In the genomic region with DNA sequence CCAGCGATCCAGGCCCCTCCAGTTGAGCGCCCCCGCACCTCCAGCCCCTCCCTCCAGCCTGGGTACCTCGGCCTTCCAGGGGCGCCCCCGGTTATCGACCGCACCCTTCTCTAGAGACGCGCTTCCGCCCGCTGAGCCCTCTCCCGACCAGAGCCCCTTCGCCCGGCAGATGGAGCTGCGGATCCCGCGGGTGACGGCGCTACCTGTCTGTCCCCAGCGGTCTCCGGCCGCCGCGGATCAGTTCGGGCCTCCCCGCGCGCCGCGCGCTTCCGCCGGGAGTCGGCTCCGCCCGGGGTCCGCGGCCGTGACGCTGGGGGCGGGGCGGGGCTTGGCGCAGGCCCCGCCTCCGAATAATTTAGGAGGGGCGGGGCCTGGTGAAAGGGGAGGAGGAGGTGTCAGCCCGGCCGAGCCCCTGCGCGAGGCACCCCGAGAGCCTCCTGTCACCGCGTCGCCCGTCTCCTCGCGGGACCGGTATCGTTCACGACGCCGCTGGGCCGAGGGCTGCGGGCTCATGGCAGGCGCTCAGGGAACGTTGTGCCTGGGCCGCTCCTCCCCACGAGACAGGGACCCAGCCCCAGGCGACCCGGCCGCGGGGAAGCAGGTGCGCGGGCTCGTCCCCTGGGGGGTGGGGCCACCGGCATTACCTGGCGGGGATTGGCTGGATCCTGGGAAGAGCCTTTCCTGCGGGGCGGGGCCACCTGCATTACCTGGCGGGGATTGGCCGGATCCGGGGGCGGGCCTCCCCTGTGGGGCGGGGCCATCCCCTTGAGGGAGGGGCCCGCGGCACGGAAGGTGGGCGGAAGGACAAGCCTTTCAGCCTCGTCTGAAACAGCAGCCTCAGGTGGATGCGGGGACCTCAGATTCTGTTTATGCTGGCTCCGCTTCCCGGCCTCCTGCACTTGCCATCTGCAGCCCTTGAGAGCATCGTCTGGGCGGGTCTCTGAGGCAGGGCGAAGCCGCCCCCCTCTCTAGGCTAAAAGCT, we compare ENCODE assay signal across 8 cellular contexts. TPM values are rescaled to one million over a fixed set of nuclear protein-coding genes. Genes with fewer than 3 reads are reported as not detected.
A peak's percentile ranks its signal among the peaks of the same experiment; 100 is the strongest.
DNase-seq lines count a peak whose midpoint lies in the region; ATAC-seq and TF ChIP-seq lines count a peak whose summit lies in the region.

A gene with protein sequence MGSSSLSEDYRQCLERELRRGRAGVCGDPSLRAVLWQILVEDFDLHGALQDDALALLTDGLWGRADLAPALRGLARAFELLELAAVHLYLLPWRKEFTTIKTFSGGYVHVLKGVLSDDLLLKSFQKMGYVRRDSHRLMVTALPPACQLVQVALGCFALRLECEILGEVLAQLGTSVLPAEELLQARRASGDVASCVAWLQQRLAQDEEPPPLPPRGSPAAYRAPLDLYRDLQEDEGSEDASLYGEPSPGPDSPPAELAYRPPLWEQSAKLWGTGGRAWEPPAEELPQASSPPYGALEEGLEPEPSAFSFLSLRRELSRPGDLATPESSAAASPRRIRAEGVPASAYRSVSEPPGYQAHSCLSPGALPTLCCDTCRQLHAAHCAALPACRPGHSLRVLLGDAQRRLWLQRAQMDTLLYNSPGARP (minus strand): TSS at position 281 of the 982 bp plus-strand sequence. CDS start 473 bp downstream, outside the sequence.

- no peaks in the 10 kb centered on the region for H3K27me3 Mint-ChIP-seq in activated CD4-positive, alpha-beta T cell treated with anti-CD3 and anti-CD28 coated beads, Interleukin-2, amount 10 ng/mL, durations not matched to agents 24 days and 14 days

- H3K27ac Mint-ChIP-seq in activated CD4-positive, alpha-beta T cell treated with anti-CD3 and anti-CD28 coated beads, Interleukin-2, amount 10 ng/mL, durations not matched to agents 24 days and 14 days: peak within 1 kb of the TSS; percentile 87

- peaks cover 24 to 51% (median 38%) of the 10 kb centered on the region in 10 experiments for H3K4me1 ChIP-seq in BLaER1 treated with 17β-estradiol and CSF1 and Interleukin-3, amounts not matched to agents 10 nM and 100 nM
- peaks cover 6 to 37% of the 10 kb centered on the region in 2 donors for H3K4me1 ChIP-seq in left lung

- peak within 1 kb of the TSS; percentile 100 for H3K4me2 ChIP-seq in BLaER1 treated with 17β-estradiol and CSF1 and Interleukin-3, amounts not matched to agents 10 nM and 100 nM

- intact Hi-C loops in activated CD4-positive, alpha-beta T cell treated with anti-CD3 and anti-CD28 coated beads, Interleukin-2, amount 10 ng/mL, durations not matched to agents 24 days and 14 days (cut with micrococcal nuclease): loop anchor here (1.0 to 10.0 kb wide), 6 partner anchors 10 to 457 kb away; a partner anchor contains a TSS
- intact Hi-C loops in left lung (cut with DNase I): no loop called here

- H3K27me3 ChIP-seq in BLaER1 treated with 17β-estradiol and CSF1 and Interleukin-3, amounts not matched to agents 10 nM and 100 nM: no peaks in the 10 kb centered on the region
- no peaks in the 10 kb centered on the region for H3K27me3 ChIP-seq in left lung

- peak within 1 kb of the TSS; percentile 59 to 77 (median 72) for H3K27ac ChIP-seq in BLaER1 treated with 17β-estradiol and CSF1 and Interleukin-3, amounts not matched to agents 10 nM and 100 nM
- peak within 1 kb of the TSS; percentile 82 to 88 for H3K27ac ChIP-seq in left lung

- TF ChIP-seq CTCF in left lung (IDR thresholded peaks at IDR 0.05): no peak

- H3K36me3 ChIP-seq in BLaER1 treated with 17β-estradiol and CSF1 and Interleukin-3, amounts not matched to agents 10 nM and 100 nM: peaks cover 0 to 24% (median 14%) of the 10 kb centered on the region in 11 experiments; a peak in 17 of 22 replicates
- peaks cover 0 to 17% of the 10 kb centered on the region in 2 donors for H3K36me3 ChIP-seq in left lung

- no peaks in the 10 kb centered on the region for H3K9me3 Mint-ChIP-seq in activated CD4-positive, alpha-beta T cell treated with anti-CD3 and anti-CD28 coated beads, Interleukin-2, amount 10 ng/mL, durations not matched to agents 24 days and 14 days

- peak; percentile 62 for ATAC-seq in HG03432 (IDR thresholded peaks at IDR 0.05; ENCODE audit: unreplicated experiment)
- peak; percentile 81 for ATAC-seq in left lung

- H3K9me3 ChIP-seq in BLaER1 treated with 17β-estradiol and CSF1 and Interleukin-3, amounts not matched to agents 10 nM and 100 nM (replicated peaks in 1 of 11): no peaks in the 10 kb centered on the region
- no peaks in the 10 kb centered on the region for H3K9me3 ChIP-seq in left lung

- peaks cover 17% of the 10 kb centered on the region for H3K4me1 Mint-ChIP-seq in activated CD4-positive, alpha-beta T cell treated with anti-CD3 and anti-CD28 coated beads, Interleukin-2, amount 10 ng/mL, durations not matched to agents 24 days and 14 days

- peak within 1 kb of the TSS; percentile 72 to 86 (median 80) for H3K9ac ChIP-seq in BLaER1 treated with 17β-estradiol and CSF1 and Interleukin-3, amounts not matched to agents 10 nM and 100 nM

- DNase-seq in GM19238 (ENCODE audit: insufficient read length, low spot score) (peak; percentile 99), NCI-H524 treated with DMSO at 0.1 percent for 48 hours (lab: John Stamatoyannopoulos, UW) (peak; percentile 74), dedifferentiated amniotic fluid mesenchymal stem cell (ENCODE audit: extremely low spot score) (peak; percentile 43), left lung (peak; percentile 94 to 97)
- DNase-seq in activated CD4-positive, alpha-beta T cell treated with anti-CD3 and anti-CD28 coated beads, Interleukin-2, amount 10 ng/mL, durations not matched to agents 24 days and 14 days: peak; percentile 99
- DNase-seq in stimulated activated CD4-positive, alpha-beta T cell treated with anti-CD3 and anti-CD28 coated beads, Interleukin-2, amount 100 ng/mL, for 48 hours: peak; percentile 92 to 97

- H4K20me1 ChIP-seq in BLaER1 treated with 17β-estradiol and CSF1 and Interleukin-3, amounts not matched to agents 10 nM and 100 nM: peaks cover 27 to 48% (median 40%) of the 10 kb centered on the region in 11 experiments; a peak in 21 of 22 replicates

- peak within 1 kb of the TSS; percentile 86 for H3K4me3 Mint-ChIP-seq in activated CD4-positive, alpha-beta T cell treated with anti-CD3 and anti-CD28 coated beads, Interleukin-2, amount 10 ng/mL, durations not matched to agents 24 days and 14 days

- H3K4me3 ChIP-seq in BLaER1 treated with 17β-estradiol and CSF1 and Interleukin-3, amounts not matched to agents 10 nM and 100 nM: peak within 1 kb of the TSS; percentile 67 to 80 (median 74)
- H3K4me3 ChIP-seq in left lung: peak within 1 kb of the TSS; percentile 66 to 68

- peaks cover 6% of the 10 kb centered on the region for H3K36me3 Mint-ChIP-seq in activated CD4-positive, alpha-beta T cell treated with anti-CD3 and anti-CD28 coated beads, Interleukin-2, amount 10 ng/mL, durations not matched to agents 24 days and 14 days (ENCODE audit: low read depth)

RNA-seq across cellular contexts. Expression of the gene that starts here (rescaled TPM):
- total RNA-seq in activated CD4-positive, alpha-beta T cell treated with anti-CD3 and anti-CD28 coated beads, Interleukin-2, amount 10 ng/mL, durations not matched to agents 24 days and 14 days: 12.8 and 13.2 TPM in 2 replicates
- 10 to 100 TPM; 12.3 to 13.8 TPM for total RNA-seq in left lung

Comparison
In these comparisons a context has a peak if more than half of its experiments do, and no peak if none do; other contexts are left out.
1. Peak in every context shown above with its lines: DNase-seq, ATAC-seq, H3K4me3 ChIP-seq and H3K27ac ChIP-seq.
2. DNase-seq: peak in every context shown above with its lines; median percentile 99 in GM19238; 99 in activated CD4-positive, alpha-beta T cell treated with anti-CD3 and anti-CD28 coated beads, Interleukin-2, amount 10 ng/mL, durations not matched to agents 24 days and 14 days; 96 in left lung; 94 in stimulated activated CD4-positive, alpha-beta T cell treated with anti-CD3 and anti-CD28 coated beads, Interleukin-2, amount 100 ng/mL, for 48 hours; 74 in NCI-H524 treated with DMSO at 0.1 percent for 48 hours; 43 in dedifferentiated amniotic fluid mesenchymal stem cell.